Comparison of ENCODE assay signal across 8 cellular contexts in genomic region chrX:135112096-135112729, GRCh38. TPM values are rescaled to one million over a fixed set of nuclear protein-coding genes. Genes with fewer than 3 reads are reported as not detected.
DNase-seq lines count a peak whose midpoint lies in the region; ATAC-seq and TF ChIP-seq lines count a peak whose summit lies in the region.

No MANE protein-coding gene starts in this region.

- no peaks in the 10 kb centered on the region for H3K4me1 ChIP-seq in psoas muscle

- intact Hi-C loops in psoas muscle (cut with DNase I), result no loop called here

- peak; percentile 69 for TF ChIP-seq CTCF in AG10803 (conservative IDR thresholded peaks at IDR 0.05; ENCODE audit: low read length)
- TF ChIP-seq CTCF in GM10266 (IDR thresholded peaks at IDR 0.05; ENCODE audit: control insufficient read depth, insufficient read depth, low read depth, missing control alignments), result peak; percentile 67
- TF ChIP-seq CTCF in WERI-Rb-1 (IDR thresholded peaks at IDR 0.05; ENCODE audit: low read depth, low read length), result peak; percentile 84
- peak; percentile 43 for TF ChIP-seq CTCF in psoas muscle (IDR thresholded peaks at IDR 0.05)

- H3K9me3 ChIP-seq in WERI-Rb-1 (ENCODE audit: severe bottlenecking), result no peaks in the 10 kb centered on the region
- no peaks in the 10 kb centered on the region for H3K9me3 ChIP-seq in psoas muscle

- WGBS in psoas muscle, 3 donors, result 15 to 29% (median 17%) methylated on average over 4 to 5 of the region's 5 CpGs

- H3K27ac ChIP-seq in WERI-Rb-1, result no peak overlapping the region
- H3K27ac ChIP-seq in psoas muscle, result no peak overlapping the region

- DNase-seq in AG10803 (ENCODE audit: low read depth), result peak; percentile 17
- peak; percentile 6 for DNase-seq in GM10266 (ENCODE audit: extremely low spot score)
- peak; percentile 22 for DNase-seq in Jurkat, Clone E6-1 (ENCODE audit: low read depth, low spot score)
- DNase-seq in WERI-Rb-1, result peak; percentile 34
- DNase-seq in psoas muscle, result no peak
- no peak for DNase-seq in ureter (ENCODE audit: low spot score)
- DNase-seq in NCI-H774 (lab: John Stamatoyannopoulos, UW), result no peak

- peak; percentile 38 for ATAC-seq in esophagus mucosa
- peak in 2 of 4 donors; percentile 47 to 48 for ATAC-seq in psoas muscle

- H3K27me3 ChIP-seq in WERI-Rb-1 (ENCODE audit: insufficient read depth, low read depth, severe bottlenecking), result peaks cover 3% of the 10 kb centered on the region
- peaks cover 0 to 12% (median 0%) of the 10 kb centered on the region in 3 donors for H3K27me3 ChIP-seq in psoas muscle (ENCODE audit: insufficient read depth in 3 of 3, low read length in 2 of 3)

- H3K4me3 ChIP-seq in AG10803 (ENCODE audit: low read length), result no peak overlapping the region
- H3K4me3 ChIP-seq in Jurkat, Clone E6-1 (ENCODE audit: low read length), result no peak overlapping the region
- H3K4me3 ChIP-seq in WERI-Rb-1 (ENCODE audit: low read depth, low read length), result no peak overlapping the region
- no peak overlapping the region for H3K4me3 ChIP-seq in psoas muscle

- H3K36me3 ChIP-seq in WERI-Rb-1, result no peaks in the 10 kb centered on the region
- H3K36me3 ChIP-seq in psoas muscle (ENCODE audit: insufficient read depth in 1 of 2, low read depth in 1 of 2), result no peaks in the 10 kb centered on the region

RNA-seq across cellular contexts. Expression of gene ETDB, which starts 8.1 kb away (rescaled TPM):
- polyA plus RNA-seq in Jurkat, Clone E6-1 (2012; ENCODE audit: insufficient read depth, insufficient read length), result not detected
- total RNA-seq in esophagus mucosa (not detected), psoas muscle (not detected), ureter (not detected)
- not detected for polyA plus RNA-seq in psoas muscle

RNA-seq across cellular contexts. Expression of gene SMIM10L2B, which starts 13.7 kb away (rescaled TPM):
- polyA plus RNA-seq in Jurkat, Clone E6-1 (2012; ENCODE audit: insufficient read depth, insufficient read length), result 0.57 TPM
- total RNA-seq in esophagus mucosa, result 1.2 TPM
- 1 to 10 TPM in 1 of 4 donors, under 1 TPM in 3; 0.42 to 1.5 (median 0.55) TPM for total RNA-seq in psoas muscle
- polyA plus RNA-seq in psoas muscle, result under 1 TPM; 0.22 to 0.31 (median 0.24) TPM
- total RNA-seq in ureter, result 2.8 TPM

RNA-seq across cellular contexts. Expression of gene CT55, which starts 59.0 kb away (rescaled TPM):
- not detected for polyA plus RNA-seq in Jurkat, Clone E6-1 (2012; ENCODE audit: insufficient read depth, insufficient read length)
- total RNA-seq in esophagus mucosa (not detected), psoas muscle (not detected), ureter (not detected)
- not detected for polyA plus RNA-seq in psoas muscle

Comparison
In these comparisons a context has a peak if more than half of its experiments do, and no peak if none do; other contexts are left out.
1. DNase-seq: peak in AG10803 (single experiment), GM10266 (single experiment), Jurkat, Clone E6-1 (single experiment) and WERI-Rb-1 (single experiment); none in psoas muscle (0 of 2), ureter (single experiment) and NCI-H774 (single experiment).
2. Peak in every context shown above with its lines, with median percentiles within 50 percentile points of each other: CTCF ChIP-seq.